1 cellular context compared by ENCODE assay signal in genomic region chr1:226702957-226703831, GRCh38.
A peak's percentile ranks its signal among the peaks of the same experiment; 100 is the strongest.
TF ChIP-seq lines count a peak whose summit lies in the region.

No MANE protein-coding gene starts in this region.

TF ChIP-seq in HEK293, 187 proteins besides CTCF, POLR2A, EP300 and RAD21 (continued from another document):
- TF ChIP-seq PRDM6 (tag by site-specific recombination; IDR thresholded peaks at IDR 0.05) (peak; percentile 18; the same call in 1 of the 2 replicates), ZFP37 (tag by site-specific recombination; IDR thresholded peaks at IDR 0.05) (peak; percentile 67; the same call in 1 of the 2 replicates), ZNF16 (tag by site-specific recombination; IDR thresholded peaks at IDR 0.05; ENCODE audit: low read depth) (no peak), EGR2 (tag by site-specific recombination; IDR thresholded peaks at IDR 0.05; ENCODE audit: low read depth) (peak; percentile 88), ZNF335 (tag by site-specific recombination; conservative IDR thresholded peaks at IDR 0.05) (peak; percentile 85), ZBTB21 (tag by site-specific recombination; IDR thresholded peaks at IDR 0.05) (no peak), ZEB2 (tag by site-specific recombination; IDR thresholded peaks at IDR 0.05) (peak; percentile 80), SCRT2 (tag by site-specific recombination; IDR thresholded peaks at IDR 0.05) (0 out of 2 replicates have a peak, but pooled peaks have one; percentile 10), ZNF621 (tag by site-specific recombination; IDR thresholded peaks at IDR 0.05) (no peak), ZNF544 (tag by site-specific recombination; IDR thresholded peaks at IDR 0.05) (no peak), ZSCAN23 (tag by site-specific recombination; IDR thresholded peaks at IDR 0.05) (0 out of 2 replicates have a peak, but pooled peaks have one; percentile 51), TSHZ1 (tag by site-specific recombination; IDR thresholded peaks at IDR 0.05; ENCODE audit: borderline replicate concordance) (peak; percentile 73; the same call in 1 of the 2 replicates), ZNF558 (tag by site-specific recombination; IDR thresholded peaks at IDR 0.05) (no peak), ZSCAN16 (tag by site-specific recombination; IDR thresholded peaks at IDR 0.05) (peak; percentile 88), ZNF580 (tag by site-specific recombination; IDR thresholded peaks at IDR 0.05) (peak; percentile 52; the same call in 1 of the 2 replicates), ZSCAN30 (tag by site-specific recombination; IDR thresholded peaks at IDR 0.05) (peak; percentile 99)
- TF ChIP-seq, protein P1, sequence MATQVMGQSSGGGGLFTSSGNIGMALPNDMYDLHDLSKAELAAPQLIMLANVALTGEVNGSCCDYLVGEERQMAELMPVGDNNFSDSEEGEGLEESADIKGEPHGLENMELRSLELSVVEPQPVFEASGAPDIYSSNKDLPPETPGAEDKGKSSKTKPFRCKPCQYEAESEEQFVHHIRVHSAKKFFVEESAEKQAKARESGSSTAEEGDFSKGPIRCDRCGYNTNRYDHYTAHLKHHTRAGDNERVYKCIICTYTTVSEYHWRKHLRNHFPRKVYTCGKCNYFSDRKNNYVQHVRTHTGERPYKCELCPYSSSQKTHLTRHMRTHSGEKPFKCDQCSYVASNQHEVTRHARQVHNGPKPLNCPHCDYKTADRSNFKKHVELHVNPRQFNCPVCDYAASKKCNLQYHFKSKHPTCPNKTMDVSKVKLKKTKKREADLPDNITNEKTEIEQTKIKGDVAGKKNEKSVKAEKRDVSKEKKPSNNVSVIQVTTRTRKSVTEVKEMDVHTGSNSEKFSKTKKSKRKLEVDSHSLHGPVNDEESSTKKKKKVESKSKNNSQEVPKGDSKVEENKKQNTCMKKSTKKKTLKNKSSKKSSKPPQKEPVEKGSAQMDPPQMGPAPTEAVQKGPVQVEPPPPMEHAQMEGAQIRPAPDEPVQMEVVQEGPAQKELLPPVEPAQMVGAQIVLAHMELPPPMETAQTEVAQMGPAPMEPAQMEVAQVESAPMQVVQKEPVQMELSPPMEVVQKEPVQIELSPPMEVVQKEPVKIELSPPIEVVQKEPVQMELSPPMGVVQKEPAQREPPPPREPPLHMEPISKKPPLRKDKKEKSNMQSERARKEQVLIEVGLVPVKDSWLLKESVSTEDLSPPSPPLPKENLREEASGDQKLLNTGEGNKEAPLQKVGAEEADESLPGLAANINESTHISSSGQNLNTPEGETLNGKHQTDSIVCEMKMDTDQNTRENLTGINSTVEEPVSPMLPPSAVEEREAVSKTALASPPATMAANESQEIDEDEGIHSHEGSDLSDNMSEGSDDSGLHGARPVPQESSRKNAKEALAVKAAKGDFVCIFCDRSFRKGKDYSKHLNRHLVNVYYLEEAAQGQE (tag by site-specific recombination; IDR thresholded peaks at IDR 0.05) = no peak; the same call in 1 of the 2 replicates
- TF ChIP-seq, protein P2, sequence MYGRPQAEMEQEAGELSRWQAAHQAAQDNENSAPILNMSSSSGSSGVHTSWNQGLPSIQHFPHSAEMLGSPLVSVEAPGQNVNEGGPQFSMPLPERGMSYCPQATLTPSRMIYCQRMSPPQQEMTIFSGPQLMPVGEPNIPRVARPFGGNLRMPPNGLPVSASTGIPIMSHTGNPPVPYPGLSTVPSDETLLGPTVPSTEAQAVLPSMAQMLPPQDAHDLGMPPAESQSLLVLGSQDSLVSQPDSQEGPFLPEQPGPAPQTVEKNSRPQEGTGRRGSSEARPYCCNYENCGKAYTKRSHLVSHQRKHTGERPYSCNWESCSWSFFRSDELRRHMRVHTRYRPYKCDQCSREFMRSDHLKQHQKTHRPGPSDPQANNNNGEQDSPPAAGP (tag by site-specific recombination; IDR thresholded peaks at IDR 0.05) = peak; percentile 93
- TF ChIP-seq, protein P3, sequence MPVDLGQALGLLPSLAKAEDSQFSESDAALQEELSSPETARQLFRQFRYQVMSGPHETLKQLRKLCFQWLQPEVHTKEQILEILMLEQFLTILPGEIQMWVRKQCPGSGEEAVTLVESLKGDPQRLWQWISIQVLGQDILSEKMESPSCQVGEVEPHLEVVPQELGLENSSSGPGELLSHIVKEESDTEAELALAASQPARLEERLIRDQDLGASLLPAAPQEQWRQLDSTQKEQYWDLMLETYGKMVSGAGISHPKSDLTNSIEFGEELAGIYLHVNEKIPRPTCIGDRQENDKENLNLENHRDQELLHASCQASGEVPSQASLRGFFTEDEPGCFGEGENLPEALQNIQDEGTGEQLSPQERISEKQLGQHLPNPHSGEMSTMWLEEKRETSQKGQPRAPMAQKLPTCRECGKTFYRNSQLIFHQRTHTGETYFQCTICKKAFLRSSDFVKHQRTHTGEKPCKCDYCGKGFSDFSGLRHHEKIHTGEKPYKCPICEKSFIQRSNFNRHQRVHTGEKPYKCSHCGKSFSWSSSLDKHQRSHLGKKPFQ (tag by site-specific recombination; IDR thresholded peaks at IDR 0.05) = peak; percentile 92
- TF ChIP-seq, protein P4, sequence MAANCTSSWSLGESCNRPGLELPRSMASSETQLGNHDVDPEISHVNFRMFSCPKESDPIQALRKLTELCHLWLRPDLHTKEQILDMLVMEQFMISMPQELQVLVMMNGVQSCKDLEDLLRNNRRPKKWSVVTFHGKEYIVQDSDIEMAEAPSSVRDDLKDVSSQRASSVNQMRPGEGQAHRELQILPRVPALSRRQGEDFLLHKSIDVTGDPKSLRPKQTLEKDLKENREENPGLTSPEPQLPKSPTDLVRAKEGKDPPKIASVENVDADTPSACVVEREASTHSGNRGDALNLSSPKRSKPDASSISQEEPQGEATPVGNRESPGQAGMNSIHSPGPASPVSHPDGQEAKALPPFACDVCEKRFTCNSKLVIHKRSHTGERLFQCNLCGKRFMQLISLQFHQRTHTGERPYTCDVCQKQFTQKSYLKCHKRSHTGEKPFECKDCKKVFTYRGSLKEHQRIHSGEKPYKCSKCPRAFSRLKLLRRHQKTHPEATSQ (tag by site-specific recombination; IDR thresholded peaks at IDR 0.05) = 0 out of 2 replicates have a peak, but pooled peaks have one; percentile 71
- TF ChIP-seq, protein P5, sequence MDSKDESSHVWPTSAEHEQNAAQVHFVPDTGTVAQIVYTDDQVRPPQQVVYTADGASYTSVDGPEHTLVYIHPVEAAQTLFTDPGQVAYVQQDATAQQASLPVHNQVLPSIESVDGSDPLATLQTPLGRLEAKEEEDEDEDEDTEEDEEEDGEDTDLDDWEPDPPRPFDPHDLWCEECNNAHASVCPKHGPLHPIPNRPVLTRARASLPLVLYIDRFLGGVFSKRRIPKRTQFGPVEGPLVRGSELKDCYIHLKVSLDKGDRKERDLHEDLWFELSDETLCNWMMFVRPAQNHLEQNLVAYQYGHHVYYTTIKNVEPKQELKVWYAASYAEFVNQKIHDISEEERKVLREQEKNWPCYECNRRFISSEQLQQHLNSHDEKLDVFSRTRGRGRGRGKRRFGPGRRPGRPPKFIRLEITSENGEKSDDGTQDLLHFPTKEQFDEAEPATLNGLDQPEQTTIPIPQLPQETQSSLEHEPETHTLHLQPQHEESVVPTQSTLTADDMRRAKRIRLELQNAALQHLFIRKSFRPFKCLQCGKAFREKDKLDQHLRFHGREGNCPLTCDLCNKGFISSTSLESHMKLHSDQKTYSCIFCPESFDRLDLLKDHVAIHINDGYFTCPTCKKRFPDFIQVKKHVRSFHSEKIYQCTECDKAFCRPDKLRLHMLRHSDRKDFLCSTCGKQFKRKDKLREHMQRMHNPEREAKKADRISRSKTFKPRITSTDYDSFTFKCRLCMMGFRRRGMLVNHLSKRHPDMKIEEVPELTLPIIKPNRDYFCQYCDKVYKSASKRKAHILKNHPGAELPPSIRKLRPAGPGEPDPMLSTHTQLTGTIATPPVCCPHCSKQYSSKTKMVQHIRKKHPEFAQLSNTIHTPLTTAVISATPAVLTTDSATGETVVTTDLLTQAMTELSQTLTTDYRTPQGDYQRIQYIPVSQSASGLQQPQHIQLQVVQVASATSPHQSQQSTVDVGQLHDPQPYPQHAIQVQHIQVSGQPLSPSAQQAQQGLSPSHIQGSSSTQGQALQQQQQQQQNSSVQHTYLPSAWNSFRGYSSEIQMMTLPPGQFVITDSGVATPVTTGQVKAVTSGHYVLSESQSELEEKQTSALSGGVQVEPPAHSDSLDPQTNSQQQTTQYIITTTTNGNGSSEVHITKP (tag by site-specific recombination; IDR thresholded peaks at IDR 0.05) = peak; percentile 43
- TF ChIP-seq, protein P6, sequence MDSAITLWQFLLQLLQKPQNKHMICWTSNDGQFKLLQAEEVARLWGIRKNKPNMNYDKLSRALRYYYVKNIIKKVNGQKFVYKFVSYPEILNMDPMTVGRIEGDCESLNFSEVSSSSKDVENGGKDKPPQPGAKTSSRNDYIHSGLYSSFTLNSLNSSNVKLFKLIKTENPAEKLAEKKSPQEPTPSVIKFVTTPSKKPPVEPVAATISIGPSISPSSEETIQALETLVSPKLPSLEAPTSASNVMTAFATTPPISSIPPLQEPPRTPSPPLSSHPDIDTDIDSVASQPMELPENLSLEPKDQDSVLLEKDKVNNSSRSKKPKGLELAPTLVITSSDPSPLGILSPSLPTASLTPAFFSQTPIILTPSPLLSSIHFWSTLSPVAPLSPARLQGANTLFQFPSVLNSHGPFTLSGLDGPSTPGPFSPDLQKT (IDR thresholded peaks at IDR 0.05; ENCODE audit: borderline replicate concordance, low read depth, low read length) = no peak; the same call in 1 of the 2 replicates
TF ChIP-seq in HEK293: peak in this region for 89.
